8 cellular contexts compared by ENCODE assay signal in genomic region chr6:119312875-119313338, GRCh38. TPM values are rescaled to one million over a fixed set of nuclear protein-coding genes. Genes with fewer than 3 reads are reported as not detected.
DNase-seq lines count a peak whose midpoint lies in the region; ATAC-seq, FAIRE-seq and TF ChIP-seq lines count a peak whose summit lies in the region.

No MANE protein-coding gene starts in this region.

- H3K4me1 Mint-ChIP-seq in T-cell: peaks cover 46 to 63% (median 60%) of the 10 kb centered on the region in 3 donors

- peak overlapping the region in 2 of 3 donors; percentile 25 to 66 for H3K4me3 Mint-ChIP-seq in T-cell

- CTCF ChIA-PET in T-cell (lab: Charles Lee): interaction anchor here (1.0 to 3.1 kb wide), 4 partner anchors 21 to 184 kb away, joined by 3 to 17 read pairs (median 12); no protein-coding TSS in a partner anchor

- FAIRE-seq in HTR-8/SVneo (lab: Jason Lieb, UNC): no peak

- ATAC-seq in GM18511 (IDR thresholded peaks at IDR 0.05; ENCODE audit: unreplicated experiment) (peak; percentile 48), HG02571 (IDR thresholded peaks at IDR 0.05; ENCODE audit: unreplicated experiment) (peak; percentile 38), T-cell (replicated peaks in 1 of 4) (peak in 3 of 4 experiments; percentile 42 to 49 (median 45)), lower lobe of right lung (peak; percentile 63 to 68)

- no peaks in the 10 kb centered on the region for H3K27me3 Mint-ChIP-seq in T-cell

- POLR2A ChIA-PET in T-cell (lab: Charles Lee): interaction anchor here in 1 of 2 donors (0.7 kb wide), 2 partner anchors 33 to 819 kb away, joined by 4 to 10 read pairs; no protein-coding TSS in a partner anchor

- TF ChIP-seq CTCF in lower lobe of right lung (IDR thresholded peaks at IDR 0.05): no peak

- no peak overlapping the region for H3K4me3 ChIP-seq in lower lobe of right lung

- peaks cover 76% of the 10 kb centered on the region for H3K4me1 ChIP-seq in lower lobe of right lung

- DNase-seq in T-cell (peak in 2 of 34 experiments; percentile 7 to 8), lower lobe of right lung (no peak), NCI-H2171 treated with DMSO at 0.1 percent for 48 hours (lab: John Stamatoyannopoulos, UW) (no peak), middle frontal gyrus (ENCODE audit: extremely low spot score, low spot score) (no peak), HTR-8/SVneo (ENCODE audit: insufficient read length, low spot score) (no peak), kidney tubule cell (ENCODE audit: low spot score) (no peak)

- peak overlapping the region; percentile 75 to 79 for H3K27ac Mint-ChIP-seq in T-cell

- no peaks in the 10 kb centered on the region for H3K36me3 ChIP-seq in lower lobe of right lung

- intact Hi-C loops in lower lobe of right lung (cut with DNase I): no loop called here

- no peaks in the 10 kb centered on the region for H3K9me3 Mint-ChIP-seq in T-cell

- H3K9me3 ChIP-seq in lower lobe of right lung: no peaks in the 10 kb centered on the region

- H3K27ac ChIP-seq in lower lobe of right lung: no peak overlapping the region

- no peaks in the 10 kb centered on the region for H3K36me3 Mint-ChIP-seq in T-cell

- no peaks in the 10 kb centered on the region for H3K27me3 ChIP-seq in lower lobe of right lung (ENCODE audit: low read depth)

RNA-seq across cellular contexts. Expression of gene MAN1A1, which starts 36.7 kb away (rescaled TPM):
- total RNA-seq in T-cell (10 to 100 TPM in 3 of 5 donors, 1 to 10 TPM in 2; 9.4 to 13.6 (median 12.3) TPM), lower lobe of right lung (78.0 TPM)
